8 cellular contexts compared by ENCODE assay signal in genomic region chr2:108786354-108787208, GRCh38. TPM values are rescaled to one million over a fixed set of nuclear protein-coding genes. Genes with fewer than 3 reads are reported as not detected.
A peak's percentile ranks its signal among the peaks of the same experiment; 100 is the strongest.
DNase-seq lines count a peak whose midpoint lies in the region; ATAC-seq, FAIRE-seq and TF ChIP-seq lines count a peak whose summit lies in the region.

Gene CCDC138, plus strand, starts transcription at chr2:108786771. Its CDS starts 52 bp downstream, at chr2:108786823.

- H3K4me1 ChIP-seq in adipocyte (ENCODE audit: control insufficient read depth, insufficient read depth, low read length) (peaks cover 7% of the 10 kb centered on the region), left ventricle myocardium inferior (peaks cover 19% of the 10 kb centered on the region)

- H3K9me3 ChIP-seq in adipocyte (ENCODE audit: control insufficient read depth, low read length) (no peaks in the 10 kb centered on the region), left ventricle myocardium inferior (replicated peaks) (no peaks in the 10 kb centered on the region)

- H3K36me3 ChIP-seq in adipocyte (ENCODE audit: control insufficient read depth, insufficient read depth, low read length, severe bottlenecking) (peaks cover 33% of the 10 kb centered on the region), left ventricle myocardium inferior (peaks cover 33% of the 10 kb centered on the region)

- H3K9me3 Mint-ChIP-seq in T-cell, result no peaks in the 10 kb centered on the region
- H3K9me3 Mint-ChIP-seq in progenitor cell of endocrine pancreas (ENCODE audit: low read depth), result no peaks in the 10 kb centered on the region

- H3K4me3 Mint-ChIP-seq in T-cell, result peak within 1 kb of the TSS; percentile 83 to 98 (median 91)
- H3K4me3 Mint-ChIP-seq in progenitor cell of endocrine pancreas (ENCODE audit: low read depth), result peak within 1 kb of the TSS; percentile 98

- FAIRE-seq in GM12892 (lab: Jason Lieb, UNC), result peak; percentile 99

- intact Hi-C loops in left ventricle myocardium inferior (cut with micrococcal nuclease), result no loop called here

- peak within 1 kb of the TSS; percentile 86 for H3K9ac ChIP-seq in adipocyte (ENCODE audit: low read length)

- peak; percentile 95 for ATAC-seq in HG02763 (IDR thresholded peaks at IDR 0.05; ENCODE audit: unreplicated experiment)
- peak; percentile 95 to 99 (median 98) for ATAC-seq in T-cell (replicated peaks in 1 of 4)

- H3K27ac Mint-ChIP-seq in T-cell, result peak within 1 kb of the TSS; percentile 93 to 94
- H3K27ac Mint-ChIP-seq in progenitor cell of endocrine pancreas, result peak within 1 kb of the TSS; percentile 99

- TF ChIP-seq CTCF in left ventricle myocardium inferior (IDR thresholded peaks at IDR 0.05; ENCODE audit: borderline replicate concordance), result no peak
- no peak for TF ChIP-seq CTCF in progenitor cell of endocrine pancreas (IDR thresholded peaks at IDR 0.05; ENCODE audit: unreplicated experiment)

- CTCF ChIA-PET in T-cell (lab: Charles Lee), result interaction anchor here in 1 of 2 donors (0.8 kb wide), 1 partner anchor 1019 kb away, joined by 5 read pairs; no protein-coding TSS in a partner anchor

- H3K27me3 ChIP-seq in adipocyte (replicated peaks; ENCODE audit: control insufficient read depth, insufficient read depth, low read length) (no peaks in the 10 kb centered on the region), left ventricle myocardium inferior (ENCODE audit: low read depth) (no peaks in the 10 kb centered on the region)

- peak; percentile 76; the same call in 1 of the 2 replicates for TF ChIP-seq POLR2A in GM12892 (IDR thresholded peaks at IDR 0.05; ENCODE audit: low read depth, low read length)

- DNase-seq in GM12892 (ENCODE audit: insufficient read length), result peak; percentile 86
- DNase-seq in NCI-H1417 (lab: John Stamatoyannopoulos, UW), result peak; percentile 78 to 94 (median 93)
- DNase-seq in T-cell, result peak; percentile 85 to 95 (median 90)
- peak; percentile 96 for DNase-seq in adipocyte (ENCODE audit: low read depth)
- peak; percentile 88 for DNase-seq in left ventricle myocardium inferior
- DNase-seq in progenitor cell of endocrine pancreas (ENCODE audit: low spot score, unreplicated experiment), result peak; percentile 84
- DNase-seq in ureter (ENCODE audit: low spot score), result peak; percentile 87

- peak within 1 kb of the TSS; percentile 69 for H3K27ac ChIP-seq in left ventricle myocardium inferior (replicated peaks)

- H3K4me3 ChIP-seq in adipocyte (ENCODE audit: low read length), result peak within 1 kb of the TSS; percentile 94
- H3K4me3 ChIP-seq in left ventricle myocardium inferior, result peak within 1 kb of the TSS; percentile 84

- H3K27me3 Mint-ChIP-seq in T-cell (no peaks in the 10 kb centered on the region), progenitor cell of endocrine pancreas (no peaks in the 10 kb centered on the region)

- H3K4me1 Mint-ChIP-seq in T-cell (peaks cover 17 to 23% (median 20%) of the 10 kb centered on the region in 3 donors), progenitor cell of endocrine pancreas (ENCODE audit: low read depth) (peaks cover 8% of the 10 kb centered on the region)

- H3K36me3 Mint-ChIP-seq in T-cell (peaks cover 22% of the 10 kb centered on the region), progenitor cell of endocrine pancreas (ENCODE audit: insufficient read depth) (peaks cover 8% of the 10 kb centered on the region)

- POLR2A ChIA-PET in T-cell (lab: Charles Lee), result interaction anchor here (0.6 to 1.2 kb wide), 3 partner anchors 10 to 165 kb away, joined by 3 to 5 read pairs (median 4); no protein-coding TSS in a partner anchor

RNA-seq across cellular contexts. Expression of gene CCDC138, which starts in this region (rescaled TPM):
- 14.1 TPM for polyA plus RNA-seq in GM12892 (2012; ENCODE audit: missing spikeins)
- total RNA-seq in T-cell (1 to 10 TPM; 4.3 to 7.5 (median 6.2) TPM), left ventricle myocardium inferior (1.1 TPM), progenitor cell of endocrine pancreas (25.0 and 27.3 TPM in 2 replicates), ureter (8.9 TPM)

Comparison
In these comparisons a context has a peak if more than half of its experiments do, and no peak if none do; other contexts are left out.
1. Peak in every context shown above with its lines: DNase-seq, ATAC-seq, H3K4me3 ChIP-seq and H3K27ac ChIP-seq.